ENCODE assay signal across 1 cellular context in the genomic region with DNA sequence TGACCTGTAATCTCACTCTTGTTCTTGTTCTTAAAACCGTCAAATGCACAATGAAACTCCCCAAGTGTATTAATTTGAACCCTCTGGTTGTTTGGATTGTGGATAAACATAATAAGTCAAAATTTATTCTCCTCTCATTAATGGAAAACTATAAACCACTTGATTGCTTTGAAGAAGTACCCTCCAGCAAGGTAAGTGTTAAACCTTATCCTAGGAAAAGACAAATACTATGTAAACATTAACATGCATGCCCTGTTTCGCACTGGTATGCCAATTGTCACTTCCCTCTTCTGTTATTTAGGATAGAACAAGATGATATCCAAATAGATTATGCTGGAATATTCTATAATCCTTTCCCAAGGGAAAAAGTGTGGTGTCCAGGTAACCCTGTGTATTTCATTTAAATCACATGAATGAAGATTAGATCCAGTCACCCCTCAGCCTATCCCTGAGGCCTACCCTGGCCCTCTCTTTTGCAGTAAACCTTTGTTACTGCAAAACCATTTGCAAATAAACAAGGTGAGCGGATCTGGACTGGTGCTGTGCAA.
TF ChIP-seq lines count a peak whose summit lies in the region.

No MANE protein-coding gene starts in this region.

TF ChIP-seq in H1, 55 proteins besides CTCF, POLR2A, EP300 and RAD21:
- TF ChIP-seq CTBP2 (IDR thresholded peaks at IDR 0.05; ENCODE audit: borderline replicate concordance, insufficient read depth, insufficient read length, low read length) (no peak), RXRA (IDR thresholded peaks at IDR 0.05; ENCODE audit: insufficient read depth, low read depth, low read length) (no peak), YY1 (IDR thresholded peaks at IDR 0.05; ENCODE audit: low read depth, low read length) (no peak), JUN (IDR thresholded peaks at IDR 0.05; ENCODE audit: low read depth, low read length) (no peak), SRF (IDR thresholded peaks at IDR 0.05; ENCODE audit: low read depth, low read length) (no peak), SUZ12 (IDR thresholded peaks at IDR 0.05; ENCODE audit: low read length) (no peak)
